In the genomic region with DNA sequence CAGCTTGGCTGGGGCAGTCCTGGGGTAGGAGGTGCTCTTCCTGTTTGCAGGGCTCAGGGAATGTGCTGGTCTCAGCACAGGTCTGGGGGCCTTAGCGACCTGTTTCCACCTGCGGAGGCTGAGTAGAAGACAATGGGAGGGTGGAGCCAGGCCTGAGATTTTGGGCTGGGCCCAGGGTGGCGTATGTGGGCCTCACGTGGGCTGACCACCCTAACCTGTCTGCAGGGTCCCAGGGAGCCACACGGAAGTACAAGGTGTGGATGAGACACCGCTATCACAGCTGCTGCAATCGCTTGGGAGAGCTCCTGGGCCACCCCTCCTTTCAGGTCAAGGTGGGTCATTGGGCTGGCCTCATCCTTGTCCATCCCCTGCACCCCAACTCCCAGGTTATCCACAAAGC, we compare ENCODE assay signal across 1 cellular context.
TF ChIP-seq lines count a peak whose summit lies in the region.

No MANE protein-coding gene starts in this region.

TF ChIP-seq in IMR-90, 13 proteins besides CTCF, POLR2A, EP300 and RAD21 (continued from another document):
- TF ChIP-seq RFX5 (IDR thresholded peaks at IDR 0.05; ENCODE audit: low read depth, low read length), result no peak
- no peak for TF ChIP-seq MXI1 (IDR thresholded peaks at IDR 0.05; ENCODE audit: borderline replicate concordance, low read depth, low read length)
- no peak for TF ChIP-seq SMC3 (IDR thresholded peaks at IDR 0.05; ENCODE audit: low read depth, low read length)
- TF ChIP-seq NFE2L2 (IDR thresholded peaks at IDR 0.05; ENCODE audit: low read depth, low read length), result no peak
- TF ChIP-seq, protein P1, sequence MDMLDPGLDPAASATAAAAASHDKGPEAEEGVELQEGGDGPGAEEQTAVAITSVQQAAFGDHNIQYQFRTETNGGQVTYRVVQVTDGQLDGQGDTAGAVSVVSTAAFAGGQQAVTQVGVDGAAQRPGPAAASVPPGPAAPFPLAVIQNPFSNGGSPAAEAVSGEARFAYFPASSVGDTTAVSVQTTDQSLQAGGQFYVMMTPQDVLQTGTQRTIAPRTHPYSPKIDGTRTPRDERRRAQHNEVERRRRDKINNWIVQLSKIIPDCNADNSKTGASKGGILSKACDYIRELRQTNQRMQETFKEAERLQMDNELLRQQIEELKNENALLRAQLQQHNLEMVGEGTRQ (IDR thresholded peaks at IDR 0.05; ENCODE audit: low read depth, low read length), result no peak
- TF ChIP-seq, protein P2, sequence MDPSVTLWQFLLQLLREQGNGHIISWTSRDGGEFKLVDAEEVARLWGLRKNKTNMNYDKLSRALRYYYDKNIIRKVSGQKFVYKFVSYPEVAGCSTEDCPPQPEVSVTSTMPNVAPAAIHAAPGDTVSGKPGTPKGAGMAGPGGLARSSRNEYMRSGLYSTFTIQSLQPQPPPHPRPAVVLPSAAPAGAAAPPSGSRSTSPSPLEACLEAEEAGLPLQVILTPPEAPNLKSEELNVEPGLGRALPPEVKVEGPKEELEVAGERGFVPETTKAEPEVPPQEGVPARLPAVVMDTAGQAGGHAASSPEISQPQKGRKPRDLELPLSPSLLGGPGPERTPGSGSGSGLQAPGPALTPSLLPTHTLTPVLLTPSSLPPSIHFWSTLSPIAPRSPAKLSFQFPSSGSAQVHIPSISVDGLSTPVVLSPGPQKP (IDR thresholded peaks at IDR 0.05; ENCODE audit: borderline replicate concordance, low read depth, low read length), result no peak
- TF ChIP-seq CHD1 (IDR thresholded peaks at IDR 0.05; ENCODE audit: low read depth, low read length), result no peak
- no peak for TF ChIP-seq MAZ (IDR thresholded peaks at IDR 0.05; ENCODE audit: borderline replicate concordance, low read depth, low read length)
- no peak for TF ChIP-seq MAFK (IDR thresholded peaks at IDR 0.05; ENCODE audit: low read depth, low read length)
TF ChIP-seq in IMR-90: peak in this region for 0.
